In genomic region chr14:100192672-100193416, GRCh38 we compare ENCODE assay signal across 8 cellular contexts. TPM values are rescaled to one million over a fixed set of nuclear protein-coding genes. Genes with fewer than 3 reads are reported as not detected.
A peak's percentile ranks its signal among the peaks of the same experiment; 100 is the strongest.
DNase-seq lines count a peak whose midpoint lies in the region; ATAC-seq, FAIRE-seq and TF ChIP-seq lines count a peak whose summit lies in the region.

No MANE protein-coding gene starts in this region.

- intact Hi-C loops in left colon (cut with DNase I, micrococcal nuclease) = loop anchor here in 1 of 2 donors (5.0 kb wide), 1 partner anchor 206 kb away; no protein-coding TSS in a partner anchor

- FAIRE-seq in colon (lab: Jason Lieb, UNC) = peak; percentile 60

- POLR2A ChIA-PET in BJ (lab: Charles Lee) = interaction anchor here (0.6 to 1.0 kb wide), 2 partner anchors 161 to 221 kb away, joined by 3 to 7 read pairs; no protein-coding TSS in a partner anchor

- peak overlapping the region; percentile 42 for H3K4me3 ChIP-seq in BJ (ENCODE audit: low read depth, low read length)

- ATAC-seq in HG03442 (IDR thresholded peaks at IDR 0.05; ENCODE audit: unreplicated experiment) (peak; percentile 97), left colon (peak; percentile 98)

- CTCF ChIA-PET in BJ (lab: Yijun Ruan, JAX) = interaction anchor here (0.6 to 4.5 kb wide), 25 partner anchors 9 to 438 kb away, joined by 3 to 43 read pairs (median 3); no protein-coding TSS in a partner anchor

- peak; percentile 94 for TF ChIP-seq CTCF in BJ (IDR thresholded peaks at IDR 0.05; ENCODE audit: insufficient read depth, low read depth, low read length)

- DNase-seq in BJ (ENCODE audit: low read depth) (peak; percentile 66), GM19238 (ENCODE audit: insufficient read length, low spot score) (peak; percentile 100), NCI-H510A treated with DMSO at 0.1 percent for 48 hours (lab: John Stamatoyannopoulos, UW) (peak; percentile 97), left colon (peak; percentile 99)
- peak; percentile 99 to 100 for DNase-seq in activated CD4-positive, alpha-beta T cell treated with anti-CD3 and anti-CD28 coated beads for 4 hours
- peak; percentile 100 for DNase-seq in stimulated activated CD4-positive, alpha-beta T cell treated with anti-CD3 and anti-CD28 coated beads, Interleukin-1b, Interleukin-23, amount 100 ng/mL, for 48 hours

- no peaks in the 10 kb centered on the region for H3K27me3 ChIP-seq in BJ (ENCODE audit: control insufficient read depth, insufficient read depth, low read length)

- H3K36me3 ChIP-seq in BJ (ENCODE audit: control insufficient read depth, insufficient read depth, low read length) = no peaks in the 10 kb centered on the region

RNA-seq across cellular contexts. Expression of gene DEGS2, which starts 33.4 kb away (rescaled TPM):
- polyA plus RNA-seq in BJ (2011; rRNA removed) = not detected in 2 replicates
- polyA minus RNA-seq in BJ (2011; rRNA and poly(A)+ RNA removed) = not detected in 2 replicates
- 10 to 100 TPM; 25.0 to 36.9 TPM for total RNA-seq in left colon

RNA-seq across cellular contexts. Expression of gene YY1, which starts 46.1 kb away (rescaled TPM):
- 15.7 and 25.8 TPM in 2 replicates for polyA plus RNA-seq in BJ (2011; rRNA removed)
- 16.6 and 17.7 TPM in 2 replicates for polyA minus RNA-seq in BJ (2011; rRNA and poly(A)+ RNA removed)
- total RNA-seq in left colon = 10 to 100 TPM; 57.4 to 70.1 TPM

Comparison
In these comparisons a context has a peak if more than half of its experiments do, and no peak if none do; other contexts are left out.
1. Peak in every context shown above with its lines: DNase-seq, ATAC-seq and H3K4me3 ChIP-seq.